ENCODE assay signal across 13 cellular contexts in the genomic region with DNA sequence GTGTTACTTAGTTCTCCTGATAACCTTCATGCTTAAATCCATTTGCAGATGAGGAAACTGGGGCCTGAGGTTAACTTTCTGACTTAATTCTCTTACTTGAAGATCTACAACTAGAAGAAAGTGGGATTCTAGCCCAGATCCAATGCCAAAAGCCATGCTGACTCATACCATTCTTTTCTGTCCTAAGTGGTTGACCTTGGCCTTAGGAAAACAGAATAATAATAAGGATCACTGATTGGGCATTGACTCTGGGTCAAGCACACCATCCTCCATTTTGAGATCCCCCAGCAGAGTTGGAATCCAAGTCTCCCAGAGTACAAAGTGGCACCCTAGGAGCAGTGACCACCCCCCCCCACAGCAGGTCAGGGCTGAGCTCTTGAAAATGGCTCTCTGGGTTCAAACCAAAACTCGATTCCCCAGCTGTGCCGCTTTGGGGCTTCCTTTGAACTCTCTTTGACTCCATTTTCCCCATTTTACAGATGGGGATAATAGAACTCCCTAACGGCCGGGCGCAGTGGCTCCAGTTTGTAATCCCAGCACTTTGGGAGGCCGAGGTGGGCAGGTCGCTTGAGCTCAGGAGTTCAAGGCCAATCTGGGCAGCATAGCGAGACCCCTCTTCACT. TPM values are rescaled to one million over a fixed set of nuclear protein-coding genes. Genes with fewer than 3 reads are reported as not detected.
DNase-seq lines count a peak whose midpoint lies in the region; ATAC-seq and TF ChIP-seq lines count a peak whose summit lies in the region.
"Had no signal": no experiment of that assay in that cellular context is flagged by ENCODE, and none has a peak within 500 bp of the region (broad histone marks: within the 10 kb centered on the region; RNA-seq: fewer than 3 reads in every experiment).

No MANE protein-coding gene starts in this region.

- H3K27me3 ChIP-seq in RWPE2 (ENCODE audit: insufficient read depth, poor library complexity, severe bottlenecking) = no peaks in the 10 kb centered on the region
- no peaks in the 10 kb centered on the region for H3K27me3 ChIP-seq in fibroblast of lung (ENCODE audit: control insufficient read depth, insufficient read depth, low read length)
- no peaks in the 10 kb centered on the region for H3K27me3 ChIP-seq in stomach
- H3K27me3 ChIP-seq: hepatocyte had no signal

- H3K36me3 ChIP-seq in RWPE2 (ENCODE audit: low read depth) = no peaks in the 10 kb centered on the region
- no peaks in the 10 kb centered on the region for H3K36me3 ChIP-seq in fibroblast of lung (ENCODE audit: control insufficient read depth, insufficient read depth, low read length)
- H3K36me3 ChIP-seq in stomach = no peaks in the 10 kb centered on the region
- H3K36me3 ChIP-seq: WERI-Rb-1 had no signal

- TF ChIP-seq CTCF in RWPE2 (IDR thresholded peaks at IDR 0.05; ENCODE audit: poor library complexity, severe bottlenecking) = no peak
- TF ChIP-seq CTCF in fibroblast of lung (conservative IDR thresholded peaks at IDR 0.05 in 1 of 2, IDR thresholded peaks at IDR 0.05 in 1 of 2; ENCODE audit: low read depth in 1 of 2, low read length in 2 of 2) = no peak
- TF ChIP-seq CTCF in stomach (IDR thresholded peaks at IDR 0.05) = no peak

- H3K4me2 ChIP-seq in fibroblast of lung (ENCODE audit: extremely low read depth, insufficient read depth, low read length) = no peak overlapping the region
- H3K4me2 ChIP-seq: hepatocyte had no signal

- H3K4me3 ChIP-seq in RWPE2 (ENCODE audit: severe bottlenecking) = no peak overlapping the region
- no peak overlapping the region for H3K4me3 ChIP-seq in fibroblast of lung (replicated peaks in 1 of 4; ENCODE audit: control extremely low read depth in 1 of 4, insufficient read depth in 1 of 4, low read depth in 3 of 4, low read length in 4 of 4)
- H3K4me3 ChIP-seq in stomach = no peak overlapping the region
- H3K4me3 ChIP-seq: hepatocyte had no signal

- H3K9ac ChIP-seq in fibroblast of lung (ENCODE audit: insufficient read depth, low read length) = no peak overlapping the region

- no peak for TF ChIP-seq POLR2A in stomach (IDR thresholded peaks at IDR 0.05)

- H3K79me2 ChIP-seq in fibroblast of lung (ENCODE audit: control insufficient read depth, insufficient read depth, low read length) = no peaks in the 10 kb centered on the region
- H3K79me2 ChIP-seq: hepatocyte had no signal

- no peak for TF ChIP-seq EP300 in stomach (IDR thresholded peaks at IDR 0.05)

- H3K9me3 ChIP-seq in RWPE2 (ENCODE audit: severe bottlenecking) (no peaks in the 10 kb centered on the region), fibroblast of lung (ENCODE audit: control insufficient read depth, insufficient read depth, low read depth, low read length) (no peaks in the 10 kb centered on the region), stomach (no peaks in the 10 kb centered on the region)

- H2AFZ ChIP-seq in fibroblast of lung (ENCODE audit: low read length) = no peak overlapping the region
- H2AFZ ChIP-seq: hepatocyte had no signal

- 92 to 98% (median 97%) methylated on average over 8 of the region's 8 CpGs for WGBS in stomach, 5 donors

- H3K27ac ChIP-seq in RWPE2 (ENCODE audit: poor library complexity, severe bottlenecking) = peak overlapping the region; percentile 8
- peak overlapping the region; percentile 31 for H3K27ac ChIP-seq in fibroblast of lung (ENCODE audit: insufficient read depth, low read length)
- peak overlapping the region in 2 of 5 donors; percentile 16 to 31 for H3K27ac ChIP-seq in stomach
- H3K27ac ChIP-seq: hepatocyte, WERI-Rb-1 had no signal

- intact Hi-C loops in stomach (cut with DNase I; ENCODE audit: low total_unique reads) = no loop called here

- peaks cover 35% of the 10 kb centered on the region for H3K4me1 ChIP-seq in RWPE2 (ENCODE audit: insufficient read depth, poor library complexity, severe bottlenecking)
- H3K4me1 ChIP-seq in fibroblast of lung (ENCODE audit: control insufficient read depth, extremely low read depth, insufficient read depth, low read length) = peaks cover 12% of the 10 kb centered on the region
- H3K4me1 ChIP-seq in stomach = peaks cover 4 to 49% (median 19%) of the 10 kb centered on the region in 4 donors

- DNase-seq in SIG-M5 treated with dmso at 0.1 percent for 504 hours (lab: John Stamatoyannopoulos, UW; ENCODE audit: unreplicated experiment) (peak; percentile 71), SIG-M5 (lab: John Stamatoyannopoulos, UW) (no peak), RWPE2 (ENCODE audit: low spot score) (no peak), fibroblast of lung (ENCODE audit: low read depth in 2 of 2) (peak; percentile 84 to 92), stomach (peak; percentile 27), NCI-H1417 treated with DMSO at 0.1 percent for 48 hours (lab: John Stamatoyannopoulos, UW) (no peak)
- no peak for DNase-seq in central memory CD4-positive, alpha-beta T cell
- DNase-seq: activated effector memory CD4-positive, alpha-beta T cell treated with Interleukin-2 at 50 U/mL for 16 hours; NCI-H1930; stimulated activated naive CD4-positive, alpha-beta T cell treated with Interleukin-2 at 50 U/mL for 16 hours; WERI-Rb-1 had no signal

- ATAC-seq in RWPE2 (ENCODE audit: low read depth) = peak; percentile 55
- no peak for ATAC-seq in HG02759 (IDR thresholded peaks at IDR 0.05; ENCODE audit: unreplicated experiment)

- H4K20me1 ChIP-seq in fibroblast of lung (ENCODE audit: control insufficient read depth, extremely low read depth, insufficient read depth, low read length) = no peaks in the 10 kb centered on the region

RNA-seq across cellular contexts. Expression of a gene that starts 12.8 kb away (rescaled TPM):
- total RNA-seq in fibroblast of lung (13.4 and 22.0 TPM in 2 replicates), stomach (10 to 100 TPM; 24.3 to 40.2 (median 31.7) TPM)
- polyA plus RNA-seq in fibroblast of lung (12.1 and 14.5 TPM in 2 replicates), stomach (1 to 10 TPM; 6.3 to 9.6 (median 7.1) TPM)
- 11.2 and 15.3 TPM in 2 replicates for polyA plus RNA-seq in fibroblast of lung (2012)
- polyA minus RNA-seq in fibroblast of lung (ENCODE audit: low replicate concordance) = 17.7 and 23.5 TPM in 2 replicates

Comparison
In these comparisons a context has a peak if more than half of its experiments do, and no peak if none do; other contexts are left out.
1. DNase-seq: peak in SIG-M5 treated with dmso at 0.1 percent for 504 hours (single experiment), fibroblast of lung (2 of 2) and stomach (single experiment); none in SIG-M5 (single experiment), RWPE2 (single experiment), NCI-H1417 treated with DMSO at 0.1 percent for 48 hours (single experiment) and central memory CD4-positive, alpha-beta T cell (single experiment).